In genomic region chr2:85551698-85552678, GRCh38 we compare ENCODE assay signal across 1 cellular context.
A peak's percentile ranks its signal among the peaks of the same experiment; 100 is the strongest.
TF ChIP-seq lines count a peak whose summit lies in the region.

No MANE protein-coding gene starts in this region.

TF ChIP-seq in HepG2, 621 proteins besides CTCF, POLR2A, EP300 and RAD21 (continued from another document and continues in another):
- TF ChIP-seq ZBTB40 (IDR thresholded peaks at IDR 0.05) (no peak), ZBTB40 (CRISPR knock-in tag; IDR thresholded peaks at IDR 0.05) (no peak), ZNF674 (CRISPR knock-in tag; IDR thresholded peaks at IDR 0.05; ENCODE audit: low read depth) (no peak), MTA3 (CRISPR knock-in tag; IDR thresholded peaks at IDR 0.05) (no peak), CHD2 (IDR thresholded peaks at IDR 0.05; ENCODE audit: low read depth, low read length) (no peak), ZNF460 (CRISPR knock-in tag; IDR thresholded peaks at IDR 0.05; ENCODE audit: borderline replicate concordance) (no peak), KDM5A (IDR thresholded peaks at IDR 0.05; ENCODE audit: borderline replicate concordance, low read length) (no peak), GFI1 (CRISPR knock-in tag; IDR thresholded peaks at IDR 0.05; ENCODE audit: borderline replicate concordance) (no peak), TFAP4 (IDR thresholded peaks at IDR 0.05; ENCODE audit: borderline replicate concordance, low read depth) (no peak), KAT7 (CRISPR knock-in tag; IDR thresholded peaks at IDR 0.05; ENCODE audit: borderline replicate concordance) (peak; percentile 75; the same call in 1 of the 2 replicates), E2F1 (CRISPR knock-in tag; IDR thresholded peaks at IDR 0.05) (no peak), ZNF580 (CRISPR knock-in tag; IDR thresholded peaks at IDR 0.05; ENCODE audit: borderline replicate concordance, low read depth) (peak; percentile 84; the same call in 1 of the 2 replicates), SP2 (CRISPR knock-in tag; IDR thresholded peaks at IDR 0.05) (no peak), POLR2AphosphoS2 (IDR thresholded peaks at IDR 0.05; ENCODE audit: low read depth, low read length) (no peak; the same call in 1 of the 2 replicates), E2F2 (CRISPR knock-in tag; IDR thresholded peaks at IDR 0.05; ENCODE audit: borderline replicate concordance) (no peak), ZNF878 (CRISPR knock-in tag; IDR thresholded peaks at IDR 0.05) (no peak), ZNF549 (CRISPR knock-in tag; IDR thresholded peaks at IDR 0.05) (no peak), ZNF781 (CRISPR knock-in tag; IDR thresholded peaks at IDR 0.05; ENCODE audit: borderline replicate concordance, not compliant biosample characterization) (no peak), NR0B2 (CRISPR knock-in tag; IDR thresholded peaks at IDR 0.05) (no peak), SMC3 (IDR thresholded peaks at IDR 0.05; ENCODE audit: low read length) (peak; percentile 99), GPBP1L1 (CRISPR knock-in tag; IDR thresholded peaks at IDR 0.05) (no peak), IRF1 (CRISPR knock-in tag; IDR thresholded peaks at IDR 0.05; ENCODE audit: low read depth) (no peak), ZNF383 (CRISPR knock-in tag; IDR thresholded peaks at IDR 0.05; ENCODE audit: borderline replicate concordance) (no peak), FOXK1 (CRISPR knock-in tag; IDR thresholded peaks at IDR 0.05; ENCODE audit: borderline replicate concordance, low read depth) (0 out of 2 replicates have a peak, but pooled peaks have one; percentile 70), CBX2 (IDR thresholded peaks at IDR 0.05; ENCODE audit: low read depth, low read length) (no peak), CBX2 (CRISPR knock-in tag; IDR thresholded peaks at IDR 0.05; ENCODE audit: low read depth) (no peak), GATAD1 (CRISPR knock-in tag; IDR thresholded peaks at IDR 0.05) (peak; percentile 71), MTERF4 (CRISPR knock-in tag; IDR thresholded peaks at IDR 0.05) (no peak), RBM22 (optimal IDR thresholded peaks at IDR 0.05; ENCODE audit: low read length) (no peak), PBX3 (CRISPR knock-in tag; IDR thresholded peaks at IDR 0.05; ENCODE audit: borderline replicate concordance) (no peak), ZFP41 (CRISPR knock-in tag; IDR thresholded peaks at IDR 0.05; ENCODE audit: borderline replicate concordance) (no peak), RERE (CRISPR knock-in tag; IDR thresholded peaks at IDR 0.05; ENCODE audit: low read depth) (no peak), ZNF772 (CRISPR knock-in tag; IDR thresholded peaks at IDR 0.05) (peak; percentile 77; the same call in 1 of the 2 replicates), REL (CRISPR knock-in tag; conservative IDR thresholded peaks at IDR 0.05) (no peak), BRCA1 (CRISPR knock-in tag; IDR thresholded peaks at IDR 0.05) (no peak)
